In the genomic region with DNA sequence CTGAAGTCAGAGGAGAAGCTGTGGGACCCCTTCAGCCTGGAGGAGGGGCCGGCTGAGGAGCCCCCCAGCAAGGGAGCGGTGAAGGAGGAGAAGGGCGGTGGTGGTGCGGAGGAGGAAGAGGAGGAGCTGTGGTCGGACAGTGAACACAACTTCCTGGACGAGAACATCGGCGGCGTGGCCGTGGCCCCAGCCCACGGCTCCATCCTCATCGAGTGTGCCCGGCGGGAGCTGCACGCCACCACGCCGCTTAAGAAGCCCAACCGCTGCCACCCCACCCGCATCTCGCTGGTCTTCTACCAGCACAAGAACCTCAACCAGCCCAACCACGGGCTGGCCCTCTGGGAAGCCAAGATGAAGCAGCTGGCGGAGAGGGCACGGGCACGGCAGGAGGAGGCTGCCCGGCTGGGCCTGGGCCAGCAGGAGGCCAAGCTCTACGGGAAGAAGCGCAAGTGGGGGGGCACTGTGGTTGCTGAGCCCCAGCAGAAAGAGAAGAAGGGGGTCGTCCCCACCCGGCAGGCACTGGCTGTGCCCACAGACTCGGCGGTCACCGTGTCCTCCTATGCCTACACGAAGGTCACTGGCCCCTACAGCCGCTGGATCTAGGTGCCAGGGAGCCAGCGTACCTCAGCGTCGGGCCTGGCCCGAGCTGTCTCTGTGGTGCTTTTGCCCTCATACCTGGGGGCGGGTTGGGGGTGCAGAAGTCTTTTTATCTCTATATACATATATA, we compare ENCODE assay signal across 1 cellular context.
TF ChIP-seq lines count a peak whose summit lies in the region.

No MANE protein-coding gene starts in this region.

TF ChIP-seq in GM12878, 131 proteins besides CTCF, POLR2A, EP300 and RAD21:
- TF ChIP-seq ATF7 (IDR thresholded peaks at IDR 0.05; ENCODE audit: low read depth) (no peak), POLR2AphosphoS5 (IDR thresholded peaks at IDR 0.05; ENCODE audit: low read length) (0 out of 2 replicates have a peak, but pooled peaks have one; percentile 22), HDAC2 (IDR thresholded peaks at IDR 0.05) (no peak), CBX3 (IDR thresholded peaks at IDR 0.05; ENCODE audit: borderline replicate concordance, low read depth) (no peak)
TF ChIP-seq in GM12878: peak in this region for 1.
